23 cellular contexts compared by ENCODE assay signal in the genomic region with DNA sequence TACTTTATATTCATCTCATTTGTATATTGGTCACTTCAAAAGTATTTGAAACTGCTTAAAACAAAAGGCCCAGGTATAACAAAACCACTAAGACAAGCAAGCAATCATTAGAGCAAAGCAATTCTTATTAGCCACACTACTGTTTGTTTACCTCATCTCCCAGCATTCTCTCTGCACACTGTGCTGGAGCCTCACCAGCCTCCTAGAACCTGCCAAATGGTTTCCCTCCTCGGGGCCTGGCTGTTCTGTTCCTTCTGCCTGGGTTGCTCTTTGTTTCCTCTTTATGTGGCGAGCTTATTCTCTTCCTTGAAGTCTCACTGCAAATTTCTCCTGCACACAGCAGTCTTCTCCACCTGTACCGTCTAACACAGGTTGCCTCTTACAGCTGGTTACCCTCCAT.
DNase-seq lines count a peak whose midpoint lies in the region; ATAC-seq and TF ChIP-seq lines count a peak whose summit lies in the region.
"Had no signal": no experiment of that assay in that cellular context is flagged by ENCODE, and none has a peak within 500 bp of the region (broad histone marks: within the 10 kb centered on the region; RNA-seq: fewer than 3 reads in every experiment).

No MANE protein-coding gene starts in this region.

- no peak for ATAC-seq in HG03175 (IDR thresholded peaks at IDR 0.05; ENCODE audit: unreplicated experiment)
- ATAC-seq: naive thymus-derived CD4-positive, alpha-beta T cell; stimulated activated naive B cell treated with anti-CD40 and anti-IgM and Interleukin-4, amounts not matched to agents 10 μg/mL and 1 μg/mL and 100 μg/mL, for 72 hours had no signal

- no peaks in the 10 kb centered on the region for H3K27me3 ChIP-seq in brain microvascular endothelial cell (replicated peaks)
- no peaks in the 10 kb centered on the region for H3K27me3 ChIP-seq in mesendoderm (ENCODE audit: insufficient read depth, low read length, poor library complexity)
- H3K27me3 ChIP-seq: colonic mucosa, tibial nerve had no signal

- no peak overlapping the region for H3K4me3 Mint-ChIP-seq in nephron progenitor cell
- H3K4me3 Mint-ChIP-seq: activated naive CD8-positive, alpha-beta T cell; endodermal cell; memory B cell; stimulated activated naive B cell treated with anti-CD40 and anti-IgM and Interleukin-4, amounts not matched to agents 10 μg/mL and 1 μg/mL and 100 μg/mL, for 72 hours had no signal

- no peak overlapping the region for H3K56ac ChIP-seq in mesendoderm (ENCODE audit: low read length)

- in situ Hi-C loops in brain microvascular endothelial cell (cut with HindIII; ENCODE audit: low pct_ligation_motif_present, low sequenced_read_pairs) = no loop called here

- peaks cover 11% of the 10 kb centered on the region for H3K4me1 Mint-ChIP-seq in nephron progenitor cell
- H3K4me1 Mint-ChIP-seq: memory B cell had no signal

- TF ChIP-seq CTCF in C4-2B (conservative IDR thresholded peaks at IDR 0.05) (no peak), nephron progenitor cell (IDR thresholded peaks at IDR 0.05) (no peak), brain microvascular endothelial cell (IDR thresholded peaks at IDR 0.05; ENCODE audit: low read depth, low read length, missing control alignments) (no peak)

- H4K8ac ChIP-seq in mesendoderm (ENCODE audit: low read depth, low read length) = no peak overlapping the region

- H3K27me3 Mint-ChIP-seq in nephron progenitor cell (ENCODE audit: low read depth, poor library complexity) = no peaks in the 10 kb centered on the region
- H3K27me3 Mint-ChIP-seq: activated naive CD8-positive, alpha-beta T cell; naive thymus-derived CD4-positive, alpha-beta T cell; stimulated activated naive B cell treated with anti-CD40 and anti-IgM and Interleukin-4, amounts not matched to agents 10 μg/mL and 1 μg/mL and 100 μg/mL, for 72 hours had no signal

- no peak overlapping the region for H4K5ac ChIP-seq in mesendoderm (ENCODE audit: low read length)

- no peak overlapping the region for H3K9ac ChIP-seq in mesendoderm (ENCODE audit: low read length)

- H3K4ac ChIP-seq in mesendoderm (ENCODE audit: low read depth, low read length) = no peak overlapping the region

- no peak overlapping the region for H3K18ac ChIP-seq in mesendoderm (ENCODE audit: low read length)

- peaks cover 1% of the 10 kb centered on the region for H3K79me1 ChIP-seq in mesendoderm (ENCODE audit: low read length)

- no peak overlapping the region for H3K4me3 ChIP-seq in brain microvascular endothelial cell (ENCODE audit: low read depth, low read length)
- no peak overlapping the region for H3K4me3 ChIP-seq in mesendoderm (ENCODE audit: low read length)
- H3K4me3 ChIP-seq: colonic mucosa, tibial nerve had no signal

- peak overlapping the region; percentile 9 for H3K27ac Mint-ChIP-seq in nephron progenitor cell
- H3K27ac Mint-ChIP-seq: activated naive CD8-positive, alpha-beta T cell; endodermal cell; memory B cell; naive thymus-derived CD4-positive, alpha-beta T cell; stimulated activated naive B cell treated with anti-CD40 and anti-IgM and Interleukin-4, amounts not matched to agents 10 μg/mL and 1 μg/mL and 100 μg/mL, for 72 hours had no signal

- H3K27ac ChIP-seq in C4-2B (peak overlapping the region; percentile 53; the same call in 1 of the 2 replicates), KOPT-K1 (ENCODE audit: low read depth, low read length, poor library complexity, severe bottlenecking) (peak overlapping the region; percentile 8), brain microvascular endothelial cell (no peak overlapping the region), mesendoderm (ENCODE audit: low read depth, low read length) (no peak overlapping the region)
- H3K27ac ChIP-seq: colonic mucosa, tibial nerve had no signal

- H2AK5ac ChIP-seq in mesendoderm (ENCODE audit: low read length) = no peak overlapping the region

- H3K9me3 Mint-ChIP-seq in nephron progenitor cell = peaks cover 9% of the 10 kb centered on the region
- H3K9me3 Mint-ChIP-seq: memory B cell; stimulated activated naive B cell treated with anti-CD40 and anti-IgM and Interleukin-4, amounts not matched to agents 10 μg/mL and 1 μg/mL and 100 μg/mL, for 72 hours had no signal

- no peak overlapping the region for H3K23ac ChIP-seq in mesendoderm (ENCODE audit: low read length)

- no peak overlapping the region for H2BK5ac ChIP-seq in mesendoderm (ENCODE audit: low read length)

- whole genome bisulfite sequencing in mesendoderm (ENCODE audit: extremely low coverage, insufficient coverage, low lambda C conversion rate) = no CpG with 5 or more reads among the region's 3 CpGs

- no peak overlapping the region for H2BK120ac ChIP-seq in mesendoderm (ENCODE audit: low read depth, low read length)

- H2BK15ac ChIP-seq in mesendoderm (replicated peaks; ENCODE audit: low read depth) = no peak overlapping the region

- H3K36me3 Mint-ChIP-seq in nephron progenitor cell (ENCODE audit: low read depth) = peaks cover 52% of the 10 kb centered on the region
- H3K36me3 Mint-ChIP-seq: activated naive CD8-positive, alpha-beta T cell; stimulated activated naive B cell treated with anti-CD40 and anti-IgM and Interleukin-4, amounts not matched to agents 10 μg/mL and 1 μg/mL and 100 μg/mL, for 72 hours had no signal

- peak; percentile 92 for DNase-seq in cerebellar cortex (ENCODE audit: low spot score)
- DNase-seq in nephron progenitor cell = no peak
- DNase-seq in brain microvascular endothelial cell = no peak
- no peak for DNase-seq in mesendoderm
- no peak for DNase-seq in NCI-H2227 treated with DMSO at 0.1 percent for 48 hours (lab: John Stamatoyannopoulos, UW)
- DNase-seq: activated CD4-positive, alpha-beta T cell treated with anti-CD3 and anti-CD28 coated beads, Interleukin-2, amount 50 U/mL, for 4 hours; activated CD4-positive, CD25-positive, alpha-beta regulatory T cell; colonic mucosa; endodermal cell; HCEC 1CT; IMR-90; naive thymus-derived CD4-positive, alpha-beta T cell; NCI-H1092 treated with DMSO at 0.1 percent for 48 hours; NCI-H187 treated with DMSO at 0.1 percent for 48 hours; NCI-H526 treated with DMSO at 0.1 percent for 48 hours; stimulated activated CD4-positive, alpha-beta T cell treated with anti-CD3 and anti-CD28 coated beads, Interleukin-4, amount 100 ng/mL, for 24 hours; stimulated activated naive B cell treated with anti-CD40 and anti-IgM and Interleukin-4, amounts not matched to agents 10 μg/mL and 1 μg/mL and 100 μg/mL, for 72 hours had no signal

- no peaks in the 10 kb centered on the region for H3K4me1 ChIP-seq in mesendoderm (ENCODE audit: control insufficient read depth, low read depth, low read length)
- H3K4me1 ChIP-seq: colonic mucosa had no signal

- no peak overlapping the region for H3K4me2 ChIP-seq in mesendoderm (ENCODE audit: low read length)

- no peaks in the 10 kb centered on the region for H3K36me3 ChIP-seq in KOPT-K1 (ENCODE audit: insufficient read depth, low read length)
- H3K36me3 ChIP-seq in brain microvascular endothelial cell (replicated peaks) = no peaks in the 10 kb centered on the region
- no peaks in the 10 kb centered on the region for H3K36me3 ChIP-seq in mesendoderm (ENCODE audit: control insufficient read depth, insufficient read depth, low read length)
- H3K36me3 ChIP-seq: colonic mucosa had no signal

- no peaks in the 10 kb centered on the region for H3K79me2 ChIP-seq in mesendoderm (ENCODE audit: control insufficient read depth, insufficient read depth, low read length)

- H3K9me3 ChIP-seq in KOPT-K1 (ENCODE audit: insufficient read depth, low read length, poor library complexity, severe bottlenecking) = no peaks in the 10 kb centered on the region
- H3K9me3 ChIP-seq: colonic mucosa, tibial nerve had no signal

Comparison
In these comparisons a context has a peak if more than half of its experiments do, and no peak if none do; other contexts are left out.
1. H3K27ac ChIP-seq: peak in C4-2B (single experiment) and KOPT-K1 (single experiment); none in brain microvascular endothelial cell (single experiment) and mesendoderm (single experiment).